ENCODE assay signal across 9 cellular contexts in the genomic region with DNA sequence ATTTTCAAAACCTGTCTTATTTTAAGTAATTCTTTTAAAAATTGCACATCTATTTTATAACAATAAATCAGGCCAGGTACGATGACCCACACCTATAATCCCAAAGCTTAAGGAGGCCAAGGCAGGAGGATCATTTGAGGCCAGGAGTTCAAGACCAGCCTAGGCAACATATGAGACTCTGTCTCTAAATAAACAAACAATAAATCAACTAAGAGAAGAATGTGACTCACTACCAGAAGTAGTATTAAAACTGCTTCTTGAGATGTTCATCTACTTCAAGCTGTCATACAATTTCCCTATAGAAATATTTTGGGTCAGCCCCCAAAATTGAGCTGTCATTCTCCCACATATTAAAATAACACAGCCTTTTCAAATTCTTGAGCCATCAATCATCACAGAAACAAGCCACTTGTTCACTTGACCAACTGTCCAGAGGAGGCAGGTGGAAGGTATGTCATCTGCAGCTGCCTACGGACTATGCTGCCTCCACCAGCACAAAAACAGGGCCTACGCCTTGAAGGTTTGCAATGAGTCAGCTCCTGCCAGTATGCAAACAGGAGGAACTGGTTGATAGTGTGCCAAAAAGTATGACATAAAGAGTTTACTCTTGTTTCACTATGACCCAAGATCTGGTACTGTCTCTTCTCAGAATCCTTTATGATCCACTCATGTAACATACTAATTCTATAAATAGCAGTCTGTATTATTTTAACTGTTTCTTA. TPM values are rescaled to one million over a fixed set of nuclear protein-coding genes. Genes with fewer than 3 reads are reported as not detected.
DNase-seq lines count a peak whose midpoint lies in the region; ATAC-seq, FAIRE-seq and TF ChIP-seq lines count a peak whose summit lies in the region.
"Had no signal": no experiment of that assay in that cellular context is flagged by ENCODE, and none has a peak within 500 bp of the region (broad histone marks: within the 10 kb centered on the region; RNA-seq: fewer than 3 reads in every experiment).

No MANE protein-coding gene starts in this region.

- no peak overlapping the region for H4K91ac ChIP-seq in trophoblast cell (ENCODE audit: low read depth, low read length)

- H3K14ac ChIP-seq in trophoblast cell (ENCODE audit: low read length) = no peak overlapping the region

- WGBS in trophoblast cell (ENCODE audit: extremely low coverage, insufficient coverage, insufficient read length) = no CpG with 5 or more reads among the region's 3 CpGs

- H2BK12ac ChIP-seq in trophoblast cell (ENCODE audit: low read length) = no peak overlapping the region

- H2BK5ac ChIP-seq in trophoblast cell (ENCODE audit: low read depth, low read length, poor library complexity) = no peak overlapping the region

- H3K9ac ChIP-seq in trophoblast cell (ENCODE audit: low read length) = no peak overlapping the region

- no peaks in the 10 kb centered on the region for H3K4me1 ChIP-seq in CD4-positive, CD25-positive, alpha-beta regulatory T cell (ENCODE audit: control insufficient read depth, insufficient read depth, low read length, poor library complexity, severe bottlenecking)
- peaks cover 2 to 4% of the 10 kb centered on the region in 2 experiments for H3K4me1 ChIP-seq in trophoblast cell (ENCODE audit: control insufficient read depth in 1 of 2, insufficient read depth in 2 of 2, low read length in 2 of 2)

- H3K4me3 ChIP-seq in CD4-positive, CD25-positive, alpha-beta regulatory T cell (ENCODE audit: low read depth, low read length) = no peak overlapping the region
- H3K4me3 ChIP-seq in cardiac fibroblast (replicated peaks in 1 of 2; ENCODE audit: low read depth in 2 of 2, low read length in 2 of 2) = no peak overlapping the region
- no peak overlapping the region for H3K4me3 ChIP-seq in trophoblast cell (ENCODE audit: low read depth, low read length)

- H4K8ac ChIP-seq in trophoblast cell (ENCODE audit: low read depth, low read length) = no peak overlapping the region

- H2AK5ac ChIP-seq in trophoblast cell (ENCODE audit: low read length) = no peak overlapping the region

- no peak overlapping the region for H4K12ac ChIP-seq in trophoblast cell (ENCODE audit: low read depth, low read length)

- no peak overlapping the region for H3K4me3 Mint-ChIP-seq in CD4-positive, CD25-positive, alpha-beta regulatory T cell
- H3K4me3 Mint-ChIP-seq in T-helper 17 cell = no peak overlapping the region

- peaks cover 7 to 20% (median 14%) of the 10 kb centered on the region in 4 donors for H3K4me1 Mint-ChIP-seq in CD4-positive, CD25-positive, alpha-beta regulatory T cell
- peaks cover 14% of the 10 kb centered on the region for H3K4me1 Mint-ChIP-seq in T-helper 17 cell

- no peaks in the 10 kb centered on the region for H3K9me3 Mint-ChIP-seq in CD4-positive, CD25-positive, alpha-beta regulatory T cell

- H3K18ac ChIP-seq in trophoblast cell (ENCODE audit: low read length) = no peak overlapping the region

- no peaks in the 10 kb centered on the region for H3K27me3 Mint-ChIP-seq in CD4-positive, CD25-positive, alpha-beta regulatory T cell
- no peaks in the 10 kb centered on the region for H3K27me3 Mint-ChIP-seq in T-helper 17 cell

- H2BK120ac ChIP-seq in trophoblast cell (ENCODE audit: insufficient read depth, low read length, poor library complexity) = no peak overlapping the region

- H3K9me3 ChIP-seq in CD4-positive, CD25-positive, alpha-beta regulatory T cell (ENCODE audit: control insufficient read depth in 2 of 2, low read length in 2 of 2) = no peaks in the 10 kb centered on the region
- H3K9me3 ChIP-seq in trophoblast cell (ENCODE audit: insufficient read depth, low read depth, low read length) (no peaks in the 10 kb centered on the region), T-helper 17 cell (ENCODE audit: control insufficient read depth, low read length, poor library complexity, severe bottlenecking) (no peaks in the 10 kb centered on the region)
- H3K9me3 ChIP-seq: neutrophil had no signal

- H3K23ac ChIP-seq in trophoblast cell (ENCODE audit: low read length) = no peak overlapping the region

- peak; percentile 12 for TF ChIP-seq CTCF in cardiac fibroblast (IDR thresholded peaks at IDR 0.05; ENCODE audit: low read depth, low read length)

- no peak overlapping the region for H3K27ac ChIP-seq in CD4-positive, CD25-positive, alpha-beta regulatory T cell (ENCODE audit: insufficient read depth, low read length, poor library complexity, severe bottlenecking)
- no peak overlapping the region for H3K27ac ChIP-seq in trophoblast cell (ENCODE audit: low read depth, low read length)
- H3K27ac ChIP-seq: neutrophil had no signal

- H3K27ac Mint-ChIP-seq in CD4-positive, CD25-positive, alpha-beta regulatory T cell = peak overlapping the region in 1 of 3 donors; percentile 5
- no peak overlapping the region for H3K27ac Mint-ChIP-seq in T-helper 17 cell

- peak in 1 of 3 donors; percentile 85 for DNase-seq in CD4-positive, CD25-positive, alpha-beta regulatory T cell
- peak; percentile 81 for DNase-seq in RCC 7860 (ENCODE audit: low spot score)
- DNase-seq in cardiac fibroblast (ENCODE audit: low read depth in 2 of 2) = peak; percentile 90 to 96
- peak; percentile 96 to 97 for DNase-seq in trophoblast cell
- no peak for DNase-seq in activated gamma-delta T cell treated with Interleukin-2 at 50 U/mL for 16 hours
- DNase-seq in T-helper 17 cell = no peak

- H3K36me3 Mint-ChIP-seq in CD4-positive, CD25-positive, alpha-beta regulatory T cell = peaks cover 71% of the 10 kb centered on the region
- H3K36me3 Mint-ChIP-seq in T-helper 17 cell (ENCODE audit: low read depth) = peaks cover 31% of the 10 kb centered on the region

- no peaks in the 10 kb centered on the region for H3K79me2 ChIP-seq in trophoblast cell (ENCODE audit: control insufficient read depth, insufficient read depth, low read length, poor library complexity)

- peaks cover 2% of the 10 kb centered on the region for H3K79me1 ChIP-seq in trophoblast cell (ENCODE audit: low read length)

- H3K36me3 ChIP-seq in CD4-positive, CD25-positive, alpha-beta regulatory T cell (ENCODE audit: control insufficient read depth, insufficient read depth, low read length) = peaks cover 82% of the 10 kb centered on the region
- peaks cover 5 to 11% of the 10 kb centered on the region in 2 experiments for H3K36me3 ChIP-seq in trophoblast cell (ENCODE audit: control insufficient read depth in 1 of 2, insufficient read depth in 2 of 2, low read length in 2 of 2)

- no peak overlapping the region for H2AFZ ChIP-seq in trophoblast cell (ENCODE audit: insufficient read depth, low read length, poor library complexity)

- H3K4ac ChIP-seq in trophoblast cell (ENCODE audit: low read depth, low read length) = no peak overlapping the region

- H3K4me2 ChIP-seq in trophoblast cell (ENCODE audit: low read length) = no peak overlapping the region

- no peaks in the 10 kb centered on the region for H3K27me3 ChIP-seq in CD4-positive, CD25-positive, alpha-beta regulatory T cell (ENCODE audit: control insufficient read depth, insufficient read depth, low read length)
- H3K27me3 ChIP-seq in trophoblast cell (ENCODE audit: insufficient read depth, low read length) = no peaks in the 10 kb centered on the region
- H3K27me3 ChIP-seq: neutrophil had no signal

- peak; percentile 45 to 75 for ATAC-seq in CD4-positive, CD25-positive, alpha-beta regulatory T cell (ENCODE audit: low read depth in 2 of 2)
- ATAC-seq in GM18909 (IDR thresholded peaks at IDR 0.05; ENCODE audit: poor library complexity, unreplicated experiment) (peak; percentile 99), HG03095 (IDR thresholded peaks at IDR 0.05; ENCODE audit: unreplicated experiment) (peak; percentile 98), T-helper 17 cell (no peak)

- FAIRE-seq in RCC 7860 (lab: Jason Lieb, UNC) = peak; percentile 77

RNA-seq across cellular contexts. Expression of a gene that starts 33.6 kb away (rescaled TPM):
- total RNA-seq in CD4-positive, CD25-positive, alpha-beta regulatory T cell = 52.2 TPM
- polyA plus RNA-seq in CD4-positive, CD25-positive, alpha-beta regulatory T cell = 10 to 100 TPM in 3 of 4 donors, 1 to 10 TPM in 1; 9.9 to 20.5 (median 18.9) TPM
- polyA plus RNA-seq in trophoblast cell (2013) = 18.9 and 19.0 TPM in 2 replicates
- total RNA-seq in T-helper 17 cell = 10 to 100 TPM; 33.2 to 44.5 TPM

Comparison
In these comparisons a context has a peak if more than half of its experiments do, and no peak if none do; other contexts are left out.
1. DNase-seq: peak in RCC 7860 (single experiment), cardiac fibroblast (2 of 2) and trophoblast cell (2 of 2); none in activated gamma-delta T cell treated with Interleukin-2 at 50 U/mL for 16 hours (single experiment) and T-helper 17 cell (0 of 3).